In the genomic region with DNA sequence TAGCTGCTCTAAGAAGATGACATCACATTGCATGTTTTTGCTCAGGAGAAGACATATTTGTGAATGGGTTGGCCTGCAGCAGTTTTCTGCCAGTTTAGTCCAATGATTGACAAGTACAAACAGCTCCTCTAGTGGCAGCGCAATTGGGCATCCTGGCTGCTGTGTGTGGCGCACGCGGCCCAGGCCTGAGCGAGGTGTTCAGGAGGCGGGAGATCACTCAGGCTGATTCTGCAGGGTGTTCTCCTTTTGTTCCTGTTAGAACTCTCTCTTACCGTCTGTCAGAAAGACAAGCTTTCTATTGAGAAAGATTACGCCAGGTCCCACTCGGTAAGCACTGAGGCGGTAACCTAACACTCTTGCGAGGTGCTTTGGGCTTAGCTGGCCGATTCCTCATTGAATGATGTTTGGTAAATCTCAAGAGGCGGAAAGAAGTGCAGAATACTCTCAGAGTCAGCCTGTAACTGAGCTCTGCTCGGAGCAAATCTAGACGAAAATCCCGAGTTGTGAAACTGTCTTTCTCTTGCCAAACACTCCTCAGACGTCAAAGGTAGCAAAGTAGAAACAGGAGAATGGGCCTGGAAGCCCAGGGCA, we compare ENCODE assay signal across 17 cellular contexts.
DNase-seq lines count a peak whose midpoint lies in the region; ATAC-seq, FAIRE-seq and TF ChIP-seq lines count a peak whose summit lies in the region.
"Had no signal": no experiment of that assay in that cellular context is flagged by ENCODE, and none has a peak within 500 bp of the region (broad histone marks: within the 10 kb centered on the region; RNA-seq: fewer than 3 reads in every experiment).

No MANE protein-coding gene starts in this region.

- H3K36me3 ChIP-seq in breast epithelium (no peaks in the 10 kb centered on the region), SJCRH30 (no peaks in the 10 kb centered on the region), lower lobe of right lung (no peaks in the 10 kb centered on the region)
- H3K36me3 ChIP-seq: esophagus squamous epithelium, heart right ventricle, suprapubic skin had no signal

- intact Hi-C loops in MCF 10A (cut with micrococcal nuclease) (no loop called here), breast epithelium (cut with DNase I; ENCODE audit: low total_unique reads) (no loop called here), lower lobe of right lung (cut with DNase I) (no loop called here)

- no peaks in the 10 kb centered on the region for H3K4me1 ChIP-seq in breast epithelium
- peaks cover 16% of the 10 kb centered on the region; the same call in 1 of the 2 replicates for H3K4me1 ChIP-seq in SJCRH30
- no peaks in the 10 kb centered on the region for H3K4me1 ChIP-seq in lower lobe of right lung
- H3K4me1 ChIP-seq: A549, esophagus squamous epithelium, heart right ventricle, suprapubic skin had no signal

- CTCF ChIA-PET in MCF 10A (lab: Yijun Ruan, JAX): interaction anchor here (0.6 to 2.6 kb wide), 3 partner anchors 11 to 546 kb away, joined by 3 to 7 read pairs (median 3); no protein-coding TSS in a partner anchor

- no peak for TF ChIP-seq CTCF in MCF 10A (IDR thresholded peaks at IDR 0.05; ENCODE audit: unreplicated experiment)
- TF ChIP-seq CTCF in breast epithelium (IDR thresholded peaks at IDR 0.05): no peak
- peak; percentile 10 for TF ChIP-seq CTCF in lower lobe of right lung (IDR thresholded peaks at IDR 0.05)

- POLR2A ChIA-PET in MCF 10A (lab: Yijun Ruan, JAX): interaction anchor here (1.2 kb wide), 1 partner anchor 57 kb away, joined by 3 read pairs; no protein-coding TSS in a partner anchor

- DNase-seq in MCF 10A (ENCODE audit: unreplicated experiment) (peak; percentile 18), breast epithelium (ENCODE audit: low spot score in 2 of 2) (no peak), SJCRH30 (peak; percentile 47 to 58), lower lobe of right lung (peak; percentile 53), urothelium cell line (ENCODE audit: low spot score) (no peak), NCI-H1105 treated with DMSO at 0.1 percent for 48 hours (lab: John Stamatoyannopoulos, UW) (no peak), NCI-H2081 treated with DMSO at 0.1 percent for 48 hours (lab: John Stamatoyannopoulos, UW) (no peak)
- DNase-seq: activated gamma-delta T cell; CD4-positive, alpha-beta memory T cell; dermis blood vessel endothelial cell; esophagus squamous epithelium; heart right ventricle; naive B cell; NCI-H2171 treated with DMSO at 0.1 percent for 48 hours had no signal

- peaks cover 8% of the 10 kb centered on the region for H3K9me3 Mint-ChIP-seq in MCF 10A (ENCODE audit: unreplicated experiment)

- no peak overlapping the region for H3K27ac Mint-ChIP-seq in MCF 10A (ENCODE audit: low read depth, unreplicated experiment)
- H3K27ac Mint-ChIP-seq: CD4-positive, alpha-beta memory T cell; naive B cell had no signal

- no peak for TF ChIP-seq POLR2A in breast epithelium (IDR thresholded peaks at IDR 0.05)

- H3K4me3 Mint-ChIP-seq in MCF 10A (ENCODE audit: unreplicated experiment): no peak overlapping the region
- H3K4me3 Mint-ChIP-seq: CD4-positive, alpha-beta memory T cell; naive B cell had no signal

- H3K9me3 ChIP-seq in breast epithelium (no peaks in the 10 kb centered on the region), SJCRH30 (replicated peaks) (no peaks in the 10 kb centered on the region), lower lobe of right lung (no peaks in the 10 kb centered on the region)
- H3K9me3 ChIP-seq: A549, esophagus squamous epithelium, heart right ventricle, suprapubic skin had no signal

- FAIRE-seq in urothelium cell line (lab: Jason Lieb, UNC): peak; percentile 40

- H3K27me3 ChIP-seq in breast epithelium (no peaks in the 10 kb centered on the region), SJCRH30 (no peaks in the 10 kb centered on the region), lower lobe of right lung (ENCODE audit: low read depth) (no peaks in the 10 kb centered on the region)
- H3K27me3 ChIP-seq: esophagus squamous epithelium, heart right ventricle, suprapubic skin had no signal

- H3K36me3 Mint-ChIP-seq in MCF 10A (ENCODE audit: insufficient read depth, unreplicated experiment): no peaks in the 10 kb centered on the region

- no peaks in the 10 kb centered on the region for H3K4me1 Mint-ChIP-seq in MCF 10A (ENCODE audit: insufficient read depth, unreplicated experiment)
- H3K4me1 Mint-ChIP-seq: CD4-positive, alpha-beta memory T cell; naive B cell had no signal

- ATAC-seq in lower lobe of right lung (peak; percentile 80 to 88), GM21390 (IDR thresholded peaks at IDR 0.05; ENCODE audit: unreplicated experiment) (no peak)
- ATAC-seq: heart right ventricle had no signal

- no TSS peak for BruUV-seq in MCF 10A (replicated peaks; lab: Mats Ljungman, UMichigan)

- H3K27ac ChIP-seq in breast epithelium (no peak overlapping the region), SJCRH30 (peak overlapping the region; percentile 17; the same call in 1 of the 2 replicates), lower lobe of right lung (peak overlapping the region; percentile 39)
- H3K27ac ChIP-seq: A549, esophagus squamous epithelium, heart right ventricle, suprapubic skin had no signal

- H3K27me3 Mint-ChIP-seq in MCF 10A (ENCODE audit: insufficient read depth, unreplicated experiment): no peaks in the 10 kb centered on the region
- H3K27me3 Mint-ChIP-seq: CD4-positive, alpha-beta memory T cell; naive B cell had no signal

- H3K4me3 ChIP-seq in breast epithelium: no peak overlapping the region
- H3K4me3 ChIP-seq in SJCRH30: peak overlapping the region; percentile 13
- H3K4me3 ChIP-seq in lower lobe of right lung: no peak overlapping the region
- H3K4me3 ChIP-seq: A549, esophagus squamous epithelium, heart right ventricle, suprapubic skin had no signal

Comparison
In these comparisons a context has a peak if more than half of its experiments do, and no peak if none do; other contexts are left out.
1. DNase-seq: peak in MCF 10A (single experiment), SJCRH30 (2 of 2) and lower lobe of right lung (single experiment); none in breast epithelium (0 of 2), urothelium cell line (single experiment), NCI-H1105 treated with DMSO at 0.1 percent for 48 hours (single experiment) and NCI-H2081 treated with DMSO at 0.1 percent for 48 hours (single experiment).
2. H3K27ac ChIP-seq: peak in SJCRH30 (single experiment) and lower lobe of right lung (single experiment); none in breast epithelium (0 of 2).